8 cellular contexts compared by ENCODE assay signal in genomic region chr15:81304226-81304625, GRCh38. TPM values are rescaled to one million over a fixed set of nuclear protein-coding genes. Genes with fewer than 3 reads are reported as not detected.
DNase-seq lines count a peak whose midpoint lies in the region; ATAC-seq lines count a peak whose summit lies in the region.

No MANE protein-coding gene starts in this region.

- H3K4me1 Mint-ChIP-seq in activated CD8-positive, alpha-beta memory T cell treated with anti-CD3 and anti-CD28 coated beads, Interleukin-2, amount 10 ng/mL, durations not matched to agents 7 days and 5 days: peaks cover 65% of the 10 kb centered on the region
- peaks cover 39% of the 10 kb centered on the region for H3K4me1 Mint-ChIP-seq in activated T-helper 17 cell treated with anti-CD3 and anti-CD28 coated beads, Interleukin-2, amount 50 U/mL, for 72 hours

- 35% methylated on average over 5 of the region's 5 CpGs for WGBS in right cardiac atrium

- no peak overlapping the region for H3K4me3 ChIP-seq in right cardiac atrium (ENCODE audit: low read length)

- H3K4me1 ChIP-seq in right cardiac atrium (ENCODE audit: control insufficient read depth, insufficient read depth, low read length): peaks cover 5% of the 10 kb centered on the region

- peak overlapping the region; percentile 75 for H3K27ac Mint-ChIP-seq in activated CD8-positive, alpha-beta memory T cell treated with anti-CD3 and anti-CD28 coated beads, Interleukin-2, amount 10 ng/mL, durations not matched to agents 7 days and 5 days
- H3K27ac Mint-ChIP-seq in activated T-helper 17 cell treated with anti-CD3 and anti-CD28 coated beads, Interleukin-2, amount 50 U/mL, for 72 hours: peak overlapping the region; percentile 97

- H3K27me3 Mint-ChIP-seq in activated CD8-positive, alpha-beta memory T cell treated with anti-CD3 and anti-CD28 coated beads, Interleukin-2, amount 10 ng/mL, durations not matched to agents 7 days and 5 days: no peaks in the 10 kb centered on the region
- H3K27me3 Mint-ChIP-seq in activated T-helper 17 cell treated with anti-CD3 and anti-CD28 coated beads, Interleukin-2, amount 50 U/mL, for 72 hours: no peaks in the 10 kb centered on the region

- CTCF ChIA-PET in activated CD8-positive, alpha-beta memory T cell treated with anti-CD3 and anti-CD28 coated beads, Interleukin-2, amount 10 ng/mL, durations not matched to agents 7 days and 5 days (lab: Charles Lee): interaction anchor here (1.0 to 1.4 kb wide), 3 partner anchors 18 to 29 kb away, joined by 3 to 5 read pairs (median 3); no protein-coding TSS in a partner anchor

- intact Hi-C loops in right cardiac atrium (cut with DNase I): no loop called here

- no peak for DNase-seq in activated CD8-positive, alpha-beta memory T cell treated with anti-CD3 and anti-CD28 coated beads, Interleukin-2, amount 10 ng/mL, durations not matched to agents 7 days and 5 days
- no peak for DNase-seq in activated CD8-positive, alpha-beta memory T cell treated with anti-CD3 and anti-CD28 coated beads, Interleukin-2, amount 50 U/mL, for 48 hours
- DNase-seq in right cardiac atrium: peak in 1 of 3 donors; percentile 68
- no peak for DNase-seq in NCI-H526 (lab: John Stamatoyannopoulos, UW)
- DNase-seq in RPMI8226: no peak

- no peaks in the 10 kb centered on the region for H3K9me3 ChIP-seq in right cardiac atrium (ENCODE audit: control insufficient read depth, low read length)

- H3K27me3 ChIP-seq in right cardiac atrium (ENCODE audit: control insufficient read depth, insufficient read depth): no peaks in the 10 kb centered on the region

- peaks cover 93% of the 10 kb centered on the region for H3K36me3 Mint-ChIP-seq in activated CD8-positive, alpha-beta memory T cell treated with anti-CD3 and anti-CD28 coated beads, Interleukin-2, amount 10 ng/mL, durations not matched to agents 7 days and 5 days
- peaks cover 100% of the 10 kb centered on the region for H3K36me3 Mint-ChIP-seq in activated T-helper 17 cell treated with anti-CD3 and anti-CD28 coated beads, Interleukin-2, amount 50 U/mL, for 72 hours (ENCODE audit: low read depth)

- no peaks in the 10 kb centered on the region for H3K9me3 Mint-ChIP-seq in activated CD8-positive, alpha-beta memory T cell treated with anti-CD3 and anti-CD28 coated beads, Interleukin-2, amount 10 ng/mL, durations not matched to agents 7 days and 5 days (ENCODE audit: low read depth)
- no peaks in the 10 kb centered on the region for H3K9me3 Mint-ChIP-seq in activated T-helper 17 cell treated with anti-CD3 and anti-CD28 coated beads, Interleukin-2, amount 50 U/mL, for 72 hours

- peak overlapping the region; percentile 34 for H3K4me3 Mint-ChIP-seq in activated CD8-positive, alpha-beta memory T cell treated with anti-CD3 and anti-CD28 coated beads, Interleukin-2, amount 10 ng/mL, durations not matched to agents 7 days and 5 days
- peak overlapping the region; percentile 99 for H3K4me3 Mint-ChIP-seq in activated T-helper 17 cell treated with anti-CD3 and anti-CD28 coated beads, Interleukin-2, amount 50 U/mL, for 72 hours

- ATAC-seq in activated CD8-positive, alpha-beta memory T cell treated with anti-CD3 and anti-CD28 coated beads, Interleukin-2, amount 10 ng/mL, durations not matched to agents 7 days and 5 days: no peak
- no peak for ATAC-seq in activated T-helper 17 cell treated with anti-CD3 and anti-CD28 coated beads, Interleukin-2, amount 50 U/mL, for 72 hours (replicated peaks)
- ATAC-seq in right cardiac atrium (peak; percentile 38 to 44), HG03280 (IDR thresholded peaks at IDR 0.05; ENCODE audit: unreplicated experiment) (no peak)

- H3K27ac ChIP-seq in right cardiac atrium (ENCODE audit: low read length) (no peak overlapping the region), temporal lobe (ENCODE audit: low read depth, low read length) (peak overlapping the region; percentile 15)

RNA-seq across cellular contexts. Expression of gene STARD5, which starts 19.7 kb away (rescaled TPM):
- total RNA-seq in activated CD8-positive, alpha-beta memory T cell treated with anti-CD3 and anti-CD28 coated beads, Interleukin-2, amount 10 ng/mL, durations not matched to agents 7 days and 5 days: 1 to 10 TPM; 4.8 to 5.2 TPM
- total RNA-seq in activated T-helper 17 cell treated with anti-CD3 and anti-CD28 coated beads, Interleukin-2, amount 50 U/mL, for 72 hours: 1 to 10 TPM; 5.9 to 8.8 TPM
- 1 to 10 TPM; 1.7 to 5.3 (median 3.3) TPM for total RNA-seq in right cardiac atrium
- polyA plus RNA-seq in right cardiac atrium: 2.7 TPM
- 7.9 TPM for total RNA-seq in temporal lobe

Comparison
In these comparisons a context has a peak if more than half of its experiments do, and no peak if none do; other contexts are left out.
1. ATAC-seq: peak in right cardiac atrium (2 of 2); none in activated CD8-positive, alpha-beta memory T cell treated with anti-CD3 and anti-CD28 coated beads, Interleukin-2, amount 10 ng/mL, durations not matched to agents 7 days and 5 days (single experiment), activated T-helper 17 cell treated with anti-CD3 and anti-CD28 coated beads, Interleukin-2, amount 50 U/mL, for 72 hours (single experiment) and HG03280 (single experiment).